8 cellular contexts compared by ENCODE assay signal in the genomic region with DNA sequence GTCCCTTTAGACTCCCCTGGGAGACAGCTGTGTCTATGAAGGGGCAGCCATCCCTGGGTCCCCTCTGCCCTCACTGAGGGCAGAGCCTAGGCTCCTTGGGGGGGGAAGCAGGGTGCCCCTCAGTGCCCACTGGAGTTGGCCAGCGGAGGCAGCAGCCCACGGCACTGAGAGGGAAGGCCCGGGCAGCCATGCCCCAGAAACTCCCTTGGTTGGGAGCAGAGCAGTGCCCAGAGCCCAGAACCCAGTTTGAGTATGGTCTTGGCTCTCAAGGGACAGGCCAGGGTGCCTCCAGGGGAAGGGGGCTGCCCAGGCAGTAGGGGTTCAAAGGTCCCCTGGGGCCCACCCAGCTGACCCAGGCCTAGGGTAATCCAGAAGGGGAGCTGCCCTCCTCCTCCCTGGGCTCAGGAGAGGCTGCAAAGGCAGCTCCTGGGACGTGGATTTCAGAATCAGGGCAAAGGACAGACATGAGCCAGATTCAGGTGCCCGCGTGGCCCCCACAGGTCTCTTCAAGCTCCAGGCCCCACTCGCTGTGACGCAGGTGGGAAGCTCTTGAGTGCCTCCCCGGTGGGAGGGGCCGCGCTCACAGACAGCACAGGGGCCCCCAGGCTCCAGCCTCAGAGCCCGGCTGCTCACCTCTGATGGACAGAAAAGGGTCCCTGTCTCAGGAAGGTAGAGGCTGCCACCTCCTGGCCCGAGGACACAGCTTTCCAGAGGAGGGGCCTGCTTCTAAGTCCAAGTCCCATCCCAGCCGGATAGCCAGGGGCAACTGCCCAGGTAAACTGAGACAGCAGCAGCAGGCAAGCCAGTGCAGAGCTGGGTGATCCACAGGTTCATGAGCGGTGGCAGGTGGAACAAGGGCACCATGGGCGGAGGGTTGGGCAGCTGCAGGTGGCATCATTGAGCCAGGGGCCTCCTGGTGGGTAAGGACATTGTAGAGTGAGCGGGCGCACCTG. TPM values are rescaled to one million over a fixed set of nuclear protein-coding genes. Genes with fewer than 3 reads are reported as not detected.
DNase-seq lines count a peak whose midpoint lies in the region; ATAC-seq lines count a peak whose summit lies in the region.

No MANE protein-coding gene starts in this region.

- H3K27me3 Mint-ChIP-seq in central memory CD8-positive, alpha-beta T cell, result no peaks in the 10 kb centered on the region
- no peaks in the 10 kb centered on the region for H3K27me3 Mint-ChIP-seq in natural killer cell treated with Interleukin-12 subunit alpha and Interleukin-12 subunit beta and Interleukin-15 and Interleukin-18, amount 100 ng/mL, for 72 hours

- no peak for ATAC-seq in central memory CD8-positive, alpha-beta T cell (replicated peaks; ENCODE audit: extremely low read depth, poor library complexity, severe bottlenecking)
- no peak for ATAC-seq in natural killer cell treated with Interleukin-12 subunit alpha and Interleukin-12 subunit beta and Interleukin-15 and Interleukin-18, amount 100 ng/mL, for 72 hours
- ATAC-seq in GM21447 (IDR thresholded peaks at IDR 0.05; ENCODE audit: unreplicated experiment), result no peak

- H3K4me1 Mint-ChIP-seq in central memory CD8-positive, alpha-beta T cell, result peaks cover 63% of the 10 kb centered on the region
- H3K4me1 Mint-ChIP-seq in natural killer cell treated with Interleukin-12 subunit alpha and Interleukin-12 subunit beta and Interleukin-15 and Interleukin-18, amount 100 ng/mL, for 72 hours (ENCODE audit: low read depth in 2 of 2), result peaks cover 26 to 41% of the 10 kb centered on the region in 2 donors

- DNase-seq in NCI-H524 (lab: John Stamatoyannopoulos, UW), result peak; percentile 6 to 40
- DNase-seq in NCI-H524 treated with DMSO at 0.1 percent for 48 hours (lab: John Stamatoyannopoulos, UW), result no peak
- peak; percentile 84 for DNase-seq in NCI-H345 (lab: John Stamatoyannopoulos, UW)
- peak; percentile 9 to 14 for DNase-seq in central memory CD8-positive, alpha-beta T cell (ENCODE audit: low spot score in 2 of 2)
- peak; percentile 29 for DNase-seq in natural killer cell treated with Interleukin-12 subunit alpha and Interleukin-12 subunit beta and Interleukin-15 and Interleukin-18, amount 100 ng/mL, for 72 hours (ENCODE audit: low spot score)
- no peak for DNase-seq in substantia nigra (lab: John Stamatoyannopoulos, UW)
- no peak for DNase-seq in OCI-M2 (lab: John Stamatoyannopoulos, UW; ENCODE audit: unreplicated experiment)

- peak overlapping the region; percentile 89 for H3K4me3 Mint-ChIP-seq in central memory CD8-positive, alpha-beta T cell
- peak overlapping the region; percentile 76 for H3K4me3 Mint-ChIP-seq in natural killer cell treated with Interleukin-12 subunit alpha and Interleukin-12 subunit beta and Interleukin-15 and Interleukin-18, amount 100 ng/mL, for 72 hours

- H3K36me3 Mint-ChIP-seq in central memory CD8-positive, alpha-beta T cell (ENCODE audit: insufficient read depth), result peaks cover 17% of the 10 kb centered on the region
- H3K36me3 Mint-ChIP-seq in natural killer cell treated with Interleukin-12 subunit alpha and Interleukin-12 subunit beta and Interleukin-15 and Interleukin-18, amount 100 ng/mL, for 72 hours, result no peaks in the 10 kb centered on the region

- H3K27ac ChIP-seq in substantia nigra (ENCODE audit: low read depth, low read length, poor library complexity, severe bottlenecking), result no peak overlapping the region

- no peaks in the 10 kb centered on the region for H3K9me3 Mint-ChIP-seq in central memory CD8-positive, alpha-beta T cell
- no peaks in the 10 kb centered on the region for H3K9me3 Mint-ChIP-seq in natural killer cell treated with Interleukin-12 subunit alpha and Interleukin-12 subunit beta and Interleukin-15 and Interleukin-18, amount 100 ng/mL, for 72 hours

- peak overlapping the region; percentile 73 for H3K27ac Mint-ChIP-seq in central memory CD8-positive, alpha-beta T cell (ENCODE audit: low read depth)
- peak overlapping the region; percentile 49 to 83 for H3K27ac Mint-ChIP-seq in natural killer cell treated with Interleukin-12 subunit alpha and Interleukin-12 subunit beta and Interleukin-15 and Interleukin-18, amount 100 ng/mL, for 72 hours

RNA-seq across cellular contexts. Expression of gene C11orf21, which starts 2.6 kb away (rescaled TPM):
- total RNA-seq in natural killer cell treated with Interleukin-12 subunit alpha and Interleukin-12 subunit beta and Interleukin-15 and Interleukin-18, amount 100 ng/mL, for 72 hours, result 1 to 10 TPM; 7.2 to 7.6 TPM

RNA-seq across cellular contexts. Expression of gene TSPAN32, which starts 2.7 kb away (rescaled TPM):
- total RNA-seq in natural killer cell treated with Interleukin-12 subunit alpha and Interleukin-12 subunit beta and Interleukin-15 and Interleukin-18, amount 100 ng/mL, for 72 hours, result 1 to 10 TPM; 4.3 to 9.9 TPM

RNA-seq across cellular contexts. Expression of gene ASCL2, which starts 28.7 kb away (rescaled TPM):
- total RNA-seq in natural killer cell treated with Interleukin-12 subunit alpha and Interleukin-12 subunit beta and Interleukin-15 and Interleukin-18, amount 100 ng/mL, for 72 hours, result 1 to 10 TPM; 2.5 to 5.3 TPM

Comparison
In these comparisons a context has a peak if more than half of its experiments do, and no peak if none do; other contexts are left out.
1. DNase-seq: peak in NCI-H524 (2 of 2), NCI-H345 (single experiment), central memory CD8-positive, alpha-beta T cell (2 of 2) and natural killer cell treated with Interleukin-12 subunit alpha and Interleukin-12 subunit beta and Interleukin-15 and Interleukin-18, amount 100 ng/mL, for 72 hours (single experiment); none in NCI-H524 treated with DMSO at 0.1 percent for 48 hours (single experiment), substantia nigra (0 of 49) and OCI-M2 (single experiment).